In genomic region chr1:143903899-143904621, GRCh38 we compare ENCODE assay signal across 8 cellular contexts.
DNase-seq lines count a peak whose midpoint lies in the region; ATAC-seq and TF ChIP-seq lines count a peak whose summit lies in the region.
"Not testable (repeated sequence)": the region's sequence is repeated elsewhere in the genome, so short reads cannot be mapped to it uniquely, and the experiment has no call there.

No MANE protein-coding gene starts in this region.

- H3F3A ChIP-seq in GM23248 (ENCODE audit: insufficient read depth), result not testable (repeated sequence)

- WGBS in GM23248 (ENCODE audit: low coverage in 1 of 2, low lambda C conversion rate in 2 of 2, missing lambda C conversion rate in 2 of 2), 2 experiments, result 0 to 2% methylated on average over 13 to 14 of the region's 48 CpGs
- WGBS in esophagus squamous epithelium, 2 donors, result 13 to 30% methylated on average over 6 to 19 of the region's 48 CpGs
- 43 to 78% (median 59%) methylated on average over 11 to 40 of the region's 48 CpGs for WGBS in spleen, 5 donors

- peak; percentile 43 for ATAC-seq in SK-N-SH treated with all-trans-retinoic acid at 6 μM for 48 hours

- not testable (repeated sequence) for H3K9me3 ChIP-seq in A673 (ENCODE audit: low read depth, low read length, poor library complexity, severe bottlenecking); GM23248 (ENCODE audit: low read depth); esophagus squamous epithelium; iPS-15b (ENCODE audit: control insufficient read depth, insufficient read depth, low read length); mucosa of rectum (ENCODE audit: control insufficient read depth in 2 of 2, low read length in 2 of 2); spleen

- not testable (repeated sequence) for H4K20me1 ChIP-seq in GM23248 (ENCODE audit: insufficient read depth)

- CTCF ChIA-PET in A673 (lab: Charles Lee), result not testable (repeated sequence)

- not testable (repeated sequence) for H3K27ac ChIP-seq in A673 (ENCODE audit: low read depth, low read length, poor library complexity, severe bottlenecking); mucosa of rectum (ENCODE audit: low read depth in 2 of 2, low read length in 2 of 2)
- H3K27ac ChIP-seq in GM23248 (peak overlapping the region; percentile 70), esophagus squamous epithelium (peak overlapping the region; percentile 39 to 83 (median 46)), spleen (peak overlapping the region in 5 of 8 donors; percentile 20 to 68 (median 48))

- DNase-seq in A673 (ENCODE audit: low spot score) (peak; percentile 6), GM23248 (peak; percentile 53), astrocyte of the spinal cord (ENCODE audit: low read depth, low spot score) (peak; percentile 39), spleen (peak; percentile 67)
- DNase-seq in esophagus squamous epithelium (lab: John Stamatoyannopoulos, UW), result not testable (repeated sequence)

- in situ Hi-C loops in GM23248 (cut with MboI); astrocyte of the spinal cord (cut with HindIII; ENCODE audit: low sequenced_read_pairs): not testable (repeated sequence)

- intact Hi-C loops in A673 (cut with micrococcal nuclease; ENCODE audit: unreplicated experiment); esophagus squamous epithelium (cut with DNase I); spleen (cut with DNase I; ENCODE audit: low total_unique reads): not testable (repeated sequence)

- H3K36me3 ChIP-seq in A673 (ENCODE audit: insufficient read depth, low read length, poor library complexity, severe bottlenecking); GM23248 (ENCODE audit: low read depth); esophagus squamous epithelium; iPS-15b (ENCODE audit: control insufficient read depth, insufficient read depth, low read length); mucosa of rectum (ENCODE audit: control insufficient read depth in 2 of 2, insufficient read depth in 2 of 2, low read length in 2 of 2); spleen: not testable (repeated sequence)

- H2AFZ ChIP-seq in GM23248, result peak overlapping the region; percentile 79

- TF ChIP-seq POLR2A in esophagus squamous epithelium (IDR thresholded peaks at IDR 0.05), result peak in 1 of 4 donors; percentile 30
- TF ChIP-seq POLR2A in spleen (IDR thresholded peaks at IDR 0.05), result not testable (repeated sequence)

- not testable (repeated sequence) for H3K4me1 ChIP-seq in A673 (ENCODE audit: insufficient read depth, low read length, poor library complexity, severe bottlenecking); GM23248 (ENCODE audit: insufficient read depth); esophagus squamous epithelium; iPS-15b (ENCODE audit: control insufficient read depth, insufficient read depth, low read length); mucosa of rectum (ENCODE audit: control insufficient read depth in 2 of 2, insufficient read depth in 2 of 2, low read length in 2 of 2); spleen

- not testable (repeated sequence) for H3K27me3 ChIP-seq in A673 (replicated peaks; ENCODE audit: insufficient read depth, low read depth, low read length, poor library complexity); GM23248 (replicated peaks; ENCODE audit: insufficient read depth); esophagus squamous epithelium; iPS-15b (ENCODE audit: control insufficient read depth, insufficient read depth, low read length); mucosa of rectum (ENCODE audit: control insufficient read depth in 2 of 2, insufficient read depth in 2 of 2, low read length in 2 of 2); spleen (replicated peaks in 1 of 7)

- POLR2A ChIA-PET in A673 (lab: Charles Lee; ENCODE audit: low non-redundant PET), result not testable (repeated sequence)

- peak overlapping the region; percentile 19 for H3K4me3 ChIP-seq in A673 (ENCODE audit: low read depth, low read length, poor library complexity, severe bottlenecking)
- peak overlapping the region; percentile 71 for H3K4me3 ChIP-seq in GM23248
- H3K4me3 ChIP-seq in astrocyte of the spinal cord (ENCODE audit: low read depth, low read length), result peak overlapping the region; percentile 46
- H3K4me3 ChIP-seq in esophagus squamous epithelium, result peak overlapping the region; percentile 33 to 68 (median 42)
- peak overlapping the region; percentile 49 for H3K4me3 ChIP-seq in iPS-15b (ENCODE audit: low read depth, low read length)
- peak overlapping the region; percentile 20 to 35 for H3K4me3 ChIP-seq in mucosa of rectum (ENCODE audit: low read length in 2 of 2)
- peak overlapping the region in 6 of 8 donors; percentile 18 to 64 (median 34) for H3K4me3 ChIP-seq in spleen

- not testable (repeated sequence) for H3K9me2 ChIP-seq in GM23248 (ENCODE audit: insufficient read depth)

- not testable (repeated sequence) for H3K79me2 ChIP-seq in GM23248 (ENCODE audit: insufficient read depth)

- H3K4me2 ChIP-seq in GM23248 (ENCODE audit: unreplicated experiment), result peak overlapping the region; percentile 35

- peak overlapping the region; percentile 70 for H3K9ac ChIP-seq in GM23248
- not testable (repeated sequence) for H3K9ac ChIP-seq in iPS-15b (ENCODE audit: low read depth, low read length); mucosa of rectum (ENCODE audit: low read depth in 1 of 2, low read length in 2 of 2)

- BruUV-seq in A673 (replicated peaks; lab: Mats Ljungman, UMichigan), result TSS peak; percentile 54

- TF ChIP-seq CTCF in A673 (conservative IDR thresholded peaks at IDR 0.05; ENCODE audit: low read depth, low read length); astrocyte of the spinal cord (IDR thresholded peaks at IDR 0.05; ENCODE audit: low read depth, low read length); esophagus squamous epithelium (IDR thresholded peaks at IDR 0.05); spleen (IDR thresholded peaks at IDR 0.05 in 8 of 11, conservative IDR thresholded peaks at IDR 0.05 in 3 of 11): not testable (repeated sequence)

Comparison
In these comparisons a context has a peak if more than half of its experiments do, and no peak if none do; other contexts are left out.
1. H3K4me3 ChIP-seq: peak in every context shown above with its lines; median percentile 71 in GM23248; 49 in iPS-15b; 46 in astrocyte of the spinal cord; 42 in esophagus squamous epithelium; 34 in spleen; 28 in mucosa of rectum; 19 in A673.